Comparison of ENCODE assay signal across 22 cellular contexts in the genomic region with DNA sequence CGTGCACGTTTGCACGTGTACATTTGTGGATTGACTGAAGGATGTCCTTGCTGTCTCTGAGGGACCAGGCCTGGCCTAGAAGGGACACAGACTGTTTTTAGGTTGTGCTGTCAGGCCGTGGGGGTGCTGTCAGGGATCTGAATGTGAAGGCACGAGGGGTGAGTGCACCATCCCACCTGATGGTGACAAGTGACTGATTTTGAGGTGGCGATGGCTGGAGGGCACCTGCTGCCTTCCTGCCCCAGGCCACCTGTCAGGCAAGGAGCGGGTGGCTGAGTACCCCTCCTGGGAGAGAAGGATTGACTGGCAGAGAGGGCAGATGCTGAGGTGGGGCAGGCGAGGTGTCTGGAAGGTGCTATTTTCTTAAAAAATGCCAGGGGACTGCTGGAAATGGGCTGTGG. TPM values are rescaled to one million over a fixed set of nuclear protein-coding genes. Genes with fewer than 3 reads are reported as not detected.
"Had no signal": no experiment of that assay in that cellular context is flagged by ENCODE, and none has a peak within 500 bp of the region (broad histone marks: within the 10 kb centered on the region; RNA-seq: fewer than 3 reads in every experiment).

No MANE protein-coding gene starts in this region.

- H3K9me3 Mint-ChIP-seq: activated T-cell treated with anti-CD3 and anti-CD28 coated beads, Interleukin-2, amount 50 U/mL, for 72 hours had no signal

- DNase-seq: activated CD4-positive, alpha-beta T cell treated with anti-CD3 and anti-CD28 coated beads, Interleukin-2, amount 50 U/mL, for 4 hours; activated naive CD4-positive, alpha-beta T cell treated with Interleukin-2 at 50 U/mL for 16 hours; activated T-cell treated with anti-CD3 and anti-CD28 coated beads, Interleukin-2, amount 50 U/mL, for 72 hours; brain microvascular endothelial cell; central memory CD4-positive, alpha-beta T cell; gastrocnemius medialis; kidney; left lung; mammary epithelial cell; stimulated activated CD4-positive, alpha-beta T cell treated with anti-CD3 and anti-CD28 coated beads, Interleukin-4, amount 100 ng/mL, for 24 hours; stimulated activated naive B cell treated with anti-CD40 and anti-IgM and Interleukin-4, amounts not matched to agents 10 μg/mL and 1 μg/mL and 100 μg/mL, for 72 hours; T-helper 1 cell; T1000 had no signal

- H3K4me1 ChIP-seq: gastrocnemius medialis, psoas muscle, right lobe of liver, vagina had no signal

- H3K4me3 Mint-ChIP-seq: activated T-cell treated with anti-CD3 and anti-CD28 coated beads, Interleukin-2, amount 50 U/mL, for 72 hours; neural crest cell; stimulated activated naive B cell treated with anti-CD40 and anti-IgM and Interleukin-4, amounts not matched to agents 10 μg/mL and 1 μg/mL and 100 μg/mL, for 72 hours had no signal

- H3K9me3 ChIP-seq: gastrocnemius medialis, left lung, ovary, right lobe of liver, thoracic aorta, vagina had no signal

- H3K27ac ChIP-seq: brain microvascular endothelial cell, gastrocnemius medialis, ovary, psoas muscle, right lobe of liver, thoracic aorta, vagina had no signal

- H3K27me3 Mint-ChIP-seq: stimulated activated naive B cell treated with anti-CD40 and anti-IgM and Interleukin-4, amounts not matched to agents 10 μg/mL and 1 μg/mL and 100 μg/mL, for 72 hours had no signal

- H3K27ac Mint-ChIP-seq: activated T-cell treated with anti-CD3 and anti-CD28 coated beads, Interleukin-2, amount 50 U/mL, for 72 hours had no signal

- H3K36me3 ChIP-seq: brain microvascular endothelial cell, gastrocnemius medialis, left lung, ovary, right lobe of liver, thoracic aorta, vagina had no signal

- H3K27me3 ChIP-seq: brain microvascular endothelial cell, gastrocnemius medialis, left lung, ovary, vagina had no signal

- H3K4me3 ChIP-seq: gastrocnemius medialis, left lung, ovary, psoas muscle, right lobe of liver, smooth muscle cell, thoracic aorta, vagina had no signal

- ATAC-seq: activated T-cell treated with anti-CD3 and anti-CD28 coated beads, Interleukin-2, amount 50 U/mL, for 72 hours; gastrocnemius medialis; left lung; right lobe of liver; stimulated activated naive B cell treated with anti-CD40 and anti-IgM and Interleukin-4, amounts not matched to agents 10 μg/mL and 1 μg/mL and 100 μg/mL, for 72 hours had no signal

RNA-seq across cellular contexts. Expression of a gene that starts 1.2 kb away (rescaled TPM):
- total RNA-seq: activated CD8-positive, alpha-beta memory T cell treated with anti-CD3 and anti-CD28 coated beads for 36 hours; myocyte; neural crest cell; smooth muscle cell had no signal
